Comparison of ENCODE assay signal across 18 cellular contexts in the genomic region with DNA sequence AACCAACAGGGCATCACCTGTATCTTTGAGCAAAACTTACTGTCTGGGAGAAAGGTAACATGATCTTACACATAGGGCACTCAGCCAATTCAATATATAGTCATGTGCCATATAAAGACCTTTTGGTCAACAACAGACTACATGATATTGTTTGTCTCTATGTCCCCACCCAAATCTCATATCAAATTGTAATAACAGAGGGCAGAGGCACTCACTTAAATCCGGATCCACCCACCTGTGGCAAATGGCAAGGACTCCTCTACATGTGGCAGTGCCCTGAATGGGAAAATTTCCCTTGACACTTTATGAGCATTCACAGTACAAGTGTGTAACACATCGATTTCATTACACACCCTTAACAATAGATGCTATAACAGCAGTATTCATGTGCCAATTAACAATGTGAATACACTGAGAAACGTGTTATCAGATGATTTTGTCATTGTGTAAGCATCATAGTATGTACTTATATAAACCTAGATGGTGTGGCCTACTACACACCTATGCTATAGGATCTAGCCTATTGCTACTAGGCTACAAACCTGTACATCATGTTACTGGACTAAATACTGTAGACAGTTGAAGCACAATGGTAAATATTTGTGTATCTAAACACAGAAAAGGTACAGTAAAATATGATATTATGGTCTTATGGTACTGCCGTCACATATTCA.
A peak's percentile ranks its signal among the peaks of the same experiment; 100 is the strongest.
DNase-seq lines count a peak whose midpoint lies in the region; FAIRE-seq and TF ChIP-seq lines count a peak whose summit lies in the region.
"Had no signal": no experiment of that assay in that cellular context is flagged by ENCODE, and none has a peak within 500 bp of the region (broad histone marks: within the 10 kb centered on the region; RNA-seq: fewer than 3 reads in every experiment).

No MANE protein-coding gene starts in this region.

- H3K36me3 Mint-ChIP-seq in astrocyte (ENCODE audit: low read depth, unreplicated experiment): peaks cover 5% of the 10 kb centered on the region

- H3K4me3 ChIP-seq in astrocyte (ENCODE audit: insufficient read depth, low read depth, low read length): no peak overlapping the region
- H3K4me3 ChIP-seq: GM23338 had no signal

- H3K4me2 ChIP-seq in astrocyte (ENCODE audit: low read length): no peak overlapping the region
- H3K4me2 ChIP-seq: GM23338 had no signal

- H4K20me1 ChIP-seq in astrocyte (ENCODE audit: insufficient read depth, low read length): no peaks in the 10 kb centered on the region

- H3K79me2 ChIP-seq in astrocyte (ENCODE audit: insufficient read depth, low read length): no peaks in the 10 kb centered on the region

- TF ChIP-seq CTCF in D721Med (IDR thresholded peaks at IDR 0.05; ENCODE audit: insufficient read depth, missing control alignments) (no peak), astrocyte (IDR thresholded peaks at IDR 0.05; ENCODE audit: insufficient read depth, low read depth, low read length) (no peak)

- no peaks in the 10 kb centered on the region for H3K36me3 ChIP-seq in astrocyte (ENCODE audit: insufficient read depth, low read length)

- H3K27me3 ChIP-seq in astrocyte (ENCODE audit: insufficient read depth, low read length): no peaks in the 10 kb centered on the region

- H3K27me3 Mint-ChIP-seq in astrocyte (ENCODE audit: low read depth, unreplicated experiment): no peaks in the 10 kb centered on the region

- H3K4me1 ChIP-seq in astrocyte (ENCODE audit: insufficient read depth, low read length): peaks cover 9% of the 10 kb centered on the region
- H3K4me1 ChIP-seq: Caco-2 had no signal

- no peak overlapping the region for H3K27ac ChIP-seq in astrocyte (ENCODE audit: low read depth, low read length)

- FAIRE-seq in D721Med (lab: Jason Lieb, UNC): peak; percentile 88
- FAIRE-seq in HTR-8/SVneo (lab: Jason Lieb, UNC): peak; percentile 13
- peak; percentile 39 for FAIRE-seq in astrocyte (lab: Jason Lieb, UNC)
- FAIRE-seq in urothelium cell line (lab: Jason Lieb, UNC): peak; percentile 72
- FAIRE-seq: GM12891, GM18507 had no signal

- H3K9me3 Mint-ChIP-seq in astrocyte (ENCODE audit: unreplicated experiment): peaks cover 13% of the 10 kb centered on the region
- H3K9me3 Mint-ChIP-seq: GM23338, H9 had no signal

- H2AFZ ChIP-seq in astrocyte (ENCODE audit: low read depth, low read length): no peak overlapping the region
- H2AFZ ChIP-seq: GM23338 had no signal

- no peaks in the 10 kb centered on the region for H3K9me3 ChIP-seq in astrocyte (ENCODE audit: insufficient read depth, low read depth, low read length)

- peaks cover 16% of the 10 kb centered on the region for H3K4me1 Mint-ChIP-seq in astrocyte (ENCODE audit: low read depth, unreplicated experiment)
- H3K4me1 Mint-ChIP-seq: CD4-positive, alpha-beta memory T cell; GM23338 had no signal

- no peak overlapping the region for H3K9ac ChIP-seq in astrocyte (ENCODE audit: low read length)

- H3K27ac Mint-ChIP-seq in astrocyte (ENCODE audit: unreplicated experiment): no peak overlapping the region
- H3K27ac Mint-ChIP-seq: CD4-positive, alpha-beta memory T cell; GM23338; H9; HFFc6 had no signal

- no peak for DNase-seq in D721Med (ENCODE audit: insufficient read length, low spot score)
- DNase-seq in HTR-8/SVneo (ENCODE audit: insufficient read length, low spot score): no peak
- DNase-seq in astrocyte (ENCODE audit: low read depth): no peak
- no peak for DNase-seq in urothelium cell line (ENCODE audit: low spot score)
- no peak for DNase-seq in islet precursor cell
- no peak for DNase-seq in DMS153 (lab: John Stamatoyannopoulos, UW)
- DNase-seq: C1 segment of cervical spinal cord; Caco-2; CD4-positive, alpha-beta memory T cell; DMS 273 treated with DMSO at 0.1 percent for 48 hours; DMS53; DMS79 treated with DMSO at 0.1 percent for 48 hours; GF-D8; H9; HFFc6 had no signal

- H3K4me3 Mint-ChIP-seq in astrocyte (ENCODE audit: unreplicated experiment): no peak overlapping the region
- H3K4me3 Mint-ChIP-seq: CD4-positive, alpha-beta memory T cell; GM23338; H9; HFFc6 had no signal
